Comparison of ENCODE assay signal across 19 cellular contexts in genomic region chr11:68488623-68489022, GRCh38.
"Had no signal": no experiment of that assay in that cellular context is flagged by ENCODE, and none has a peak within 500 bp of the region (broad histone marks: within the 10 kb centered on the region; RNA-seq: fewer than 3 reads in every experiment).

No MANE protein-coding gene starts in this region.

- H3K27me3 ChIP-seq: heart left ventricle, pancreas, suprapubic skin, tibial nerve, vagina had no signal

- H3K27ac ChIP-seq: heart left ventricle, pancreas, suprapubic skin, tibial nerve, vagina had no signal

- H3K36me3 ChIP-seq: heart left ventricle, pancreas, suprapubic skin, vagina had no signal

- H3K27me3 Mint-ChIP-seq: activated naive CD8-positive, alpha-beta T cell treated with anti-CD3 and anti-CD28 coated beads, Interleukin-2, amount 50 U/mL, for 24 hours; brain; dendritic cell treated with granulocyte-macrophage colony-stimulating factor and Interleukin-4, amounts not matched to agents 40 ng/mL and 50 ng/mL, for 4 days; stimulated activated naive CD8-positive, alpha-beta T cell treated with anti-CD3 and anti-CD28 coated beads, Interleukin-15, amount 100 ng/mL, for 72 hours had no signal

- H3K9me3 ChIP-seq: pancreas, suprapubic skin, vagina had no signal

- H3K4me3 Mint-ChIP-seq: activated naive CD4-positive, alpha-beta T cell treated with anti-CD3 and anti-CD28 coated beads for 36 hours; activated naive CD8-positive, alpha-beta T cell treated with anti-CD3 and anti-CD28 coated beads, Interleukin-2, amount 50 U/mL, for 24 hours; activated T-cell treated with anti-CD3 and anti-CD28 coated beads, Interleukin-2, amount 50 U/mL, for 4 hours; brain; dendritic cell treated with granulocyte-macrophage colony-stimulating factor and Interleukin-4, amounts not matched to agents 40 ng/mL and 50 ng/mL, for 4 days; nephron; stimulated activated naive CD8-positive, alpha-beta T cell treated with anti-CD3 and anti-CD28 coated beads, Interleukin-15, amount 100 ng/mL, for 72 hours had no signal

- ATAC-seq: activated naive CD8-positive, alpha-beta T cell treated with anti-CD3 and anti-CD28 coated beads, Interleukin-2, amount 50 U/mL, for 24 hours; activated T-cell treated with anti-CD3 and anti-CD28 coated beads, Interleukin-2, amount 50 U/mL, for 4 hours; esophagus mucosa; left lobe of liver; pancreas; stimulated activated naive CD8-positive, alpha-beta T cell treated with anti-CD3 and anti-CD28 coated beads, Interleukin-15, amount 100 ng/mL, for 72 hours had no signal

- H3K27ac Mint-ChIP-seq: activated naive CD4-positive, alpha-beta T cell treated with anti-CD3 and anti-CD28 coated beads for 36 hours; activated naive CD8-positive, alpha-beta T cell treated with anti-CD3 and anti-CD28 coated beads, Interleukin-2, amount 50 U/mL, for 24 hours; brain; dendritic cell treated with granulocyte-macrophage colony-stimulating factor and Interleukin-4, amounts not matched to agents 40 ng/mL and 50 ng/mL, for 4 days; nephron; stimulated activated naive CD8-positive, alpha-beta T cell treated with anti-CD3 and anti-CD28 coated beads, Interleukin-15, amount 100 ng/mL, for 72 hours had no signal

- H3K4me3 ChIP-seq: heart left ventricle, pancreas, suprapubic skin, tibial nerve, vagina had no signal

- DNase-seq: activated CD8-positive, alpha-beta memory T cell treated with anti-CD3 and anti-CD28 coated beads, Interleukin-2, amount 50 U/mL, for 4 hours; activated naive CD4-positive, alpha-beta T cell treated with anti-CD3 and anti-CD28 coated beads for 36 hours; activated naive CD8-positive, alpha-beta T cell treated with anti-CD3 and anti-CD28 coated beads, Interleukin-2, amount 50 U/mL, for 24 hours; activated T-cell treated with anti-CD3 and anti-CD28 coated beads, Interleukin-2, amount 50 U/mL, for 4 hours; effector CD4-positive, alpha-beta T cell; heart left ventricle; pancreas; right cardiac atrium; stimulated activated CD4-positive, alpha-beta T cell treated with anti-CD3 and anti-CD28 coated beads, Interleukin-12 subunit alpha, Interleukin-12 subunit beta, amount 100 ng/mL, for 4 hours; stimulated activated naive CD8-positive, alpha-beta T cell treated with anti-CD3 and anti-CD28 coated beads, Interleukin-15, amount 100 ng/mL, for 72 hours; T-helper 9 cell had no signal

- H3K9me3 Mint-ChIP-seq: activated naive CD4-positive, alpha-beta T cell treated with anti-CD3 and anti-CD28 coated beads for 36 hours; activated naive CD8-positive, alpha-beta T cell treated with anti-CD3 and anti-CD28 coated beads, Interleukin-2, amount 50 U/mL, for 24 hours; activated T-cell treated with anti-CD3 and anti-CD28 coated beads, Interleukin-2, amount 50 U/mL, for 4 hours; dendritic cell treated with granulocyte-macrophage colony-stimulating factor and Interleukin-4, amounts not matched to agents 40 ng/mL and 50 ng/mL, for 4 days; stimulated activated naive CD8-positive, alpha-beta T cell treated with anti-CD3 and anti-CD28 coated beads, Interleukin-15, amount 100 ng/mL, for 72 hours had no signal
